Comparison of ENCODE assay signal across 8 cellular contexts in genomic region chr3:128322030-128323022, GRCh38.
DNase-seq lines count a peak whose midpoint lies in the region; ATAC-seq and TF ChIP-seq lines count a peak whose summit lies in the region.

No MANE protein-coding gene starts in this region.

- H3K4me3 ChIP-seq in Jurkat, Clone E6-1 (ENCODE audit: low read length): no peak overlapping the region

- intact Hi-C loops in CD14-positive monocyte (cut with micrococcal nuclease): loop anchor here in 1 of 2 donors (10.0 kb wide), 1 partner anchor 228 kb away; no protein-coding TSS in a partner anchor
- intact Hi-C loops in activated CD4-positive, alpha-beta T cell treated with anti-CD3 and anti-CD28 coated beads for 36 hours (cut with DNase I, micrococcal nuclease): loop anchor here in 1 of 2 experiments (1.0 to 5.0 kb wide), 3 partner anchors 96 to 245 kb away; no protein-coding TSS in a partner anchor

- peak; percentile 75 for ATAC-seq in activated CD4-positive, alpha-beta T cell treated with anti-CD3 and anti-CD28 coated beads for 36 hours
- ATAC-seq in stimulated activated naive CD8-positive, alpha-beta T cell treated with anti-CD3 and anti-CD28 coated beads, Interleukin-15, amount 100 ng/mL, for 72 hours: peak; percentile 75
- ATAC-seq in GM19397 (IDR thresholded peaks at IDR 0.05; ENCODE audit: unreplicated experiment): no peak

- H3K27ac Mint-ChIP-seq in CD14-positive monocyte: no peak overlapping the region
- no peak overlapping the region for H3K27ac Mint-ChIP-seq in activated CD4-positive, alpha-beta T cell treated with anti-CD3 and anti-CD28 coated beads for 36 hours
- peak overlapping the region; percentile 25 to 59 for H3K27ac Mint-ChIP-seq in stimulated activated naive CD8-positive, alpha-beta T cell treated with anti-CD3 and anti-CD28 coated beads, Interleukin-15, amount 100 ng/mL, for 72 hours

- CTCF ChIA-PET in activated CD4-positive, alpha-beta T cell treated with anti-CD3 and anti-CD28 coated beads for 36 hours (lab: Charles Lee): interaction anchor here (0.6 to 3.0 kb wide), 14 partner anchors 8 to 1345 kb away, joined by 3 to 13 read pairs (median 4); no protein-coding TSS in a partner anchor

- peaks cover 16 to 19% of the 10 kb centered on the region in 2 donors for H3K36me3 Mint-ChIP-seq in CD14-positive monocyte
- peaks cover 1% of the 10 kb centered on the region for H3K36me3 Mint-ChIP-seq in activated CD4-positive, alpha-beta T cell treated with anti-CD3 and anti-CD28 coated beads for 36 hours (ENCODE audit: low read depth)

- POLR2A ChIA-PET in activated CD4-positive, alpha-beta T cell treated with anti-CD3 and anti-CD28 coated beads for 36 hours (lab: Charles Lee): no interaction called here

- H3K27me3 Mint-ChIP-seq in CD14-positive monocyte (ENCODE audit: low read depth in 3 of 3): peaks cover 0 to 2% (median 0%) of the 10 kb centered on the region in 3 donors
- H3K27me3 Mint-ChIP-seq in activated CD4-positive, alpha-beta T cell treated with anti-CD3 and anti-CD28 coated beads for 36 hours: no peaks in the 10 kb centered on the region
- no peaks in the 10 kb centered on the region for H3K27me3 Mint-ChIP-seq in stimulated activated naive CD8-positive, alpha-beta T cell treated with anti-CD3 and anti-CD28 coated beads, Interleukin-15, amount 100 ng/mL, for 72 hours

- peaks cover 11% of the 10 kb centered on the region for H3K4me1 Mint-ChIP-seq in CD14-positive monocyte
- peaks cover 52% of the 10 kb centered on the region for H3K4me1 Mint-ChIP-seq in activated CD4-positive, alpha-beta T cell treated with anti-CD3 and anti-CD28 coated beads for 36 hours
- peaks cover 68% of the 10 kb centered on the region for H3K4me1 Mint-ChIP-seq in stimulated activated naive CD8-positive, alpha-beta T cell treated with anti-CD3 and anti-CD28 coated beads, Interleukin-15, amount 100 ng/mL, for 72 hours

- no peak overlapping the region for H3K4me3 Mint-ChIP-seq in CD14-positive monocyte
- no peak overlapping the region for H3K4me3 Mint-ChIP-seq in activated CD4-positive, alpha-beta T cell treated with anti-CD3 and anti-CD28 coated beads for 36 hours
- H3K4me3 Mint-ChIP-seq in stimulated activated naive CD8-positive, alpha-beta T cell treated with anti-CD3 and anti-CD28 coated beads, Interleukin-15, amount 100 ng/mL, for 72 hours: no peak overlapping the region

- peak; percentile 40 for TF ChIP-seq CTCF in CD14-positive monocyte (IDR thresholded peaks at IDR 0.05)

- H3K9me3 Mint-ChIP-seq in CD14-positive monocyte: no peaks in the 10 kb centered on the region
- no peaks in the 10 kb centered on the region for H3K9me3 Mint-ChIP-seq in activated CD4-positive, alpha-beta T cell treated with anti-CD3 and anti-CD28 coated beads for 36 hours (ENCODE audit: low read depth)
- no peaks in the 10 kb centered on the region for H3K9me3 Mint-ChIP-seq in stimulated activated naive CD8-positive, alpha-beta T cell treated with anti-CD3 and anti-CD28 coated beads, Interleukin-15, amount 100 ng/mL, for 72 hours

- DNase-seq in CD14-positive monocyte (ENCODE audit: low spot score) (no peak), dermis blood vessel endothelial cell (peak; percentile 79), lung microvascular endothelial cell (ENCODE audit: low read depth in 2 of 2) (peak; percentile 73 to 75), NCI-H1092 treated with DMSO at 0.1 percent for 48 hours (lab: John Stamatoyannopoulos, UW) (no peak)
- peak; percentile 54 for DNase-seq in Jurkat, Clone E6-1 (ENCODE audit: low read depth, low spot score)
- peak; percentile 76 for DNase-seq in activated CD4-positive, alpha-beta T cell treated with anti-CD3 and anti-CD28 coated beads for 36 hours
- DNase-seq in stimulated activated naive CD8-positive, alpha-beta T cell treated with anti-CD3 and anti-CD28 coated beads, Interleukin-15, amount 100 ng/mL, for 72 hours: peak; percentile 49 to 62

Comparison
In these comparisons a context has a peak if more than half of its experiments do, and no peak if none do; other contexts are left out.
1. DNase-seq: peak in Jurkat, Clone E6-1 (single experiment), activated CD4-positive, alpha-beta T cell treated with anti-CD3 and anti-CD28 coated beads for 36 hours (single experiment), dermis blood vessel endothelial cell (single experiment), lung microvascular endothelial cell (2 of 2) and stimulated activated naive CD8-positive, alpha-beta T cell treated with anti-CD3 and anti-CD28 coated beads, Interleukin-15, amount 100 ng/mL, for 72 hours (2 of 2); none in CD14-positive monocyte (single experiment) and NCI-H1092 treated with DMSO at 0.1 percent for 48 hours (single experiment).
2. H3K27ac Mint-ChIP-seq: peak in stimulated activated naive CD8-positive, alpha-beta T cell treated with anti-CD3 and anti-CD28 coated beads, Interleukin-15, amount 100 ng/mL, for 72 hours (2 of 2); none in CD14-positive monocyte (0 of 7) and activated CD4-positive, alpha-beta T cell treated with anti-CD3 and anti-CD28 coated beads for 36 hours (single experiment).